Comparison of ENCODE assay signal across 21 cellular contexts in the genomic region with DNA sequence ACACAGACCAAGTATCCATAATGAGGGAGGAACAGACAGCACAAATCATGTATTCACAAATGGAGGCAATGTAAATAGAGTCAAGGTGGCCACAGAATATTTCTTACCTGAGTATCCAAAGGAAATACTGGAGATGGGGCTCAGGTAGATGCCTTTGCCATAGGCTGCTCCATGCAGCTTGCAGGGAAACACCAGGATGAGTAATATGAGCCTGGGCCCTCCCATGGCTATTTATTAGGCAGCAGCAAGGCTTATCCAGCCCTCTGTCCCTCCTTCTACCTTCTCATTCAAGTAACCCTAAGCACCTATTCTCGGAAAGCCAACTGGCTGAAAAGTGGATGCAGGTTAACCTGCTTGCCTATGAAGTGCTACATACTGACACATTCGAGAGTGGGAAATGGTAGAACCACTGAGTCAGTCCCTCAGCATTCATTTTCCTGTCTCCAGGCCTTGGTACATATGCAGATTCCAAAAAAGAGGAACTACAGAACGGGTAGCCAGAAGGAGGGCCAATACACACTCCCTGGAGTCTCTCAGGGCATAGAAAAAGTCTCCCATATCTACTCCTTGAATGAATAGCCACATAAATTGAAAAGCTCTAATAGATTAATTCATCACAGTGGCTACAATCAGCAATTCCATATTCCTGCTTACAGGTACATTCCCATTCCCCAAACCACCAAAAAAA. TPM values are rescaled to one million over a fixed set of nuclear protein-coding genes. Genes with fewer than 3 reads are reported as not detected.
"Had no signal": no experiment of that assay in that cellular context is flagged by ENCODE, and none has a peak within 500 bp of the region (broad histone marks: within the 10 kb centered on the region; RNA-seq: fewer than 3 reads in every experiment).

No MANE protein-coding gene starts in this region.

- H3K4me3 ChIP-seq: ascending aorta, breast epithelium, coronary artery, esophagus muscularis mucosa, lower lobe of right lung, right lobe of liver, stomach, thoracic aorta, upper lobe of left lung had no signal

- H3K79me2 ChIP-seq: parathyroid adenoma had no signal

- H2AFZ ChIP-seq: parathyroid adenoma had no signal

- H3K27ac Mint-ChIP-seq: activated CD8-positive, alpha-beta memory T cell treated with anti-CD3 and anti-CD28 coated beads, Interleukin-2, amount 10 ng/mL, durations not matched to agents 7 days and 5 days; activated naive CD4-positive, alpha-beta T cell treated with anti-CD3 and anti-CD28 coated beads for 36 hours had no signal

- H3K4me3 Mint-ChIP-seq: activated CD8-positive, alpha-beta memory T cell treated with anti-CD3 and anti-CD28 coated beads, Interleukin-2, amount 10 ng/mL, durations not matched to agents 7 days and 5 days; activated naive CD4-positive, alpha-beta T cell treated with anti-CD3 and anti-CD28 coated beads for 36 hours; naive thymus-derived CD8-positive, alpha-beta T cell; T-helper 1 cell treated with Interleukin-12 subunit alpha and Interleukin-12 subunit beta and Interleukin-4 antibody, amounts not matched to agents 30 μg/mL and 1 μg/mL, for 36 hours had no signal

- H3K9ac ChIP-seq: parathyroid adenoma had no signal

- H3K9me3 ChIP-seq: ascending aorta, breast epithelium, esophagus muscularis mucosa, lower lobe of right lung, right lobe of liver, stomach, thoracic aorta, upper lobe of left lung had no signal

- H3K4me1 ChIP-seq: ascending aorta, breast epithelium, esophagus muscularis mucosa, lower lobe of right lung, parathyroid adenoma, right lobe of liver, stomach, upper lobe of left lung had no signal

- H3K27me3 ChIP-seq: ascending aorta, breast epithelium, esophagus muscularis mucosa, right lobe of liver, stomach, upper lobe of left lung had no signal

- H3K27ac ChIP-seq: ascending aorta, breast epithelium, coronary artery, esophagus muscularis mucosa, lower lobe of right lung, parathyroid adenoma, right lobe of liver, stomach, thoracic aorta, upper lobe of left lung, VCaP had no signal

- H3K27me3 Mint-ChIP-seq: activated CD8-positive, alpha-beta memory T cell treated with anti-CD3 and anti-CD28 coated beads, Interleukin-2, amount 10 ng/mL, durations not matched to agents 7 days and 5 days; naive thymus-derived CD8-positive, alpha-beta T cell had no signal

- DNase-seq: activated CD4-positive, alpha-beta T cell treated with anti-CD3 and anti-CD28 coated beads for 1 hour; activated CD4-positive, alpha-beta T cell treated with anti-CD3 and anti-CD28 coated beads, Interleukin-2, amount 50 U/mL, for 4 hours; activated CD8-positive, alpha-beta memory T cell treated with anti-CD3 and anti-CD28 coated beads, Interleukin-2, amount 10 ng/mL, durations not matched to agents 7 days and 5 days; activated naive CD4-positive, alpha-beta T cell treated with anti-CD3 and anti-CD28 coated beads for 36 hours; left cardiac atrium; lower lobe of right lung; naive thymus-derived CD8-positive, alpha-beta T cell; right lobe of liver; small intestine; stimulated activated CD4-positive, alpha-beta T cell treated with anti-CD3 and anti-CD28 coated beads, Interleukin-15, amount 100 ng/mL, for 24 hours; stimulated activated CD4-positive, alpha-beta T cell treated with anti-CD3 and anti-CD28 coated beads, Interleukin-2, amount 100 ng/mL, for 48 hours; stomach; upper lobe of left lung had no signal

- H3K9me3 Mint-ChIP-seq: activated naive CD4-positive, alpha-beta T cell treated with anti-CD3 and anti-CD28 coated beads for 36 hours; naive thymus-derived CD8-positive, alpha-beta T cell; T-helper 1 cell treated with Interleukin-12 subunit alpha and Interleukin-12 subunit beta and Interleukin-4 antibody, amounts not matched to agents 30 μg/mL and 1 μg/mL, for 36 hours had no signal

RNA-seq across cellular contexts. Expression of a gene that starts 51.7 kb away (rescaled TPM):
- polyA plus RNA-seq: naive thymus-derived CD8-positive, alpha-beta T cell had no signal
